In genomic region chr4:38318737-38319455, GRCh38 we compare ENCODE assay signal across 8 cellular contexts.
DNase-seq lines count a peak whose midpoint lies in the region; ATAC-seq and TF ChIP-seq lines count a peak whose summit lies in the region.

No MANE protein-coding gene starts in this region.

- H3K9me3 ChIP-seq in esophagus muscularis mucosa: no peaks in the 10 kb centered on the region
- H3K9me3 ChIP-seq in muscle layer of duodenum (ENCODE audit: control insufficient read depth in 1 of 2, low read length in 2 of 2): no peaks in the 10 kb centered on the region

- 6% methylated on average over 18 of the region's 22 CpGs for WGBS in esophagus muscularis mucosa

- intact Hi-C loops in esophagus muscularis mucosa (cut with DNase I): loop anchor here (2.0 to 10.0 kb wide), 2 partner anchors 140 to 254 kb away; no protein-coding TSS in a partner anchor

- H3K27ac ChIP-seq in esophagus muscularis mucosa (replicated peaks in 1 of 4) (peak overlapping the region; percentile 73 to 85 (median 80)), muscle layer of duodenum (ENCODE audit: low read length) (peak overlapping the region; percentile 99)

- H3K4me1 ChIP-seq in esophagus muscularis mucosa: peaks cover 20 to 40% (median 30%) of the 10 kb centered on the region in 4 donors
- peaks cover 11 to 21% of the 10 kb centered on the region in 2 donors for H3K4me1 ChIP-seq in muscle layer of duodenum (ENCODE audit: control insufficient read depth in 1 of 2, insufficient read depth in 2 of 2, low read length in 2 of 2)

- H3K4me3 Mint-ChIP-seq in activated T-cell treated with anti-CD3 and anti-CD28 coated beads, Interleukin-2, amount 50 U/mL, for 72 hours: peak overlapping the region; percentile 82 to 93
- peak overlapping the region; percentile 63 for H3K4me3 Mint-ChIP-seq in stimulated activated effector memory CD8-positive, alpha-beta T cell treated with anti-CD3 and anti-CD28 coated beads, Interleukin-12 subunit alpha, Interleukin-12 subunit beta, amount 100 ng/mL, for 72 hours

- no peak for TF ChIP-seq EP300 in esophagus muscularis mucosa (IDR thresholded peaks at IDR 0.05)

- H3K9me3 Mint-ChIP-seq in activated T-cell treated with anti-CD3 and anti-CD28 coated beads, Interleukin-2, amount 50 U/mL, for 72 hours: no peaks in the 10 kb centered on the region
- H3K9me3 Mint-ChIP-seq in stimulated activated effector memory CD8-positive, alpha-beta T cell treated with anti-CD3 and anti-CD28 coated beads, Interleukin-12 subunit alpha, Interleukin-12 subunit beta, amount 100 ng/mL, for 72 hours: no peaks in the 10 kb centered on the region

- peak in 2 of 3 experiments; percentile 17 to 22 for TF ChIP-seq CTCF in esophagus muscularis mucosa (IDR thresholded peaks at IDR 0.05)

- ATAC-seq in GM21529 (IDR thresholded peaks at IDR 0.05; ENCODE audit: unreplicated experiment): peak; percentile 89
- peak; percentile 78 to 84 for ATAC-seq in activated T-cell treated with anti-CD3 and anti-CD28 coated beads, Interleukin-2, amount 50 U/mL, for 72 hours (replicated peaks in 1 of 2)
- ATAC-seq in stimulated activated effector memory CD8-positive, alpha-beta T cell treated with anti-CD3 and anti-CD28 coated beads, Interleukin-12 subunit alpha, Interleukin-12 subunit beta, amount 100 ng/mL, for 72 hours: peak; percentile 94

- H3K27me3 ChIP-seq in esophagus muscularis mucosa (no peaks in the 10 kb centered on the region), muscle layer of duodenum (ENCODE audit: low read depth, low read length) (no peaks in the 10 kb centered on the region)

- peaks cover 21% of the 10 kb centered on the region for H3K27me3 Mint-ChIP-seq in activated T-cell treated with anti-CD3 and anti-CD28 coated beads, Interleukin-2, amount 50 U/mL, for 72 hours (ENCODE audit: low read depth)

- no peaks in the 10 kb centered on the region for H3K36me3 ChIP-seq in esophagus muscularis mucosa
- no peaks in the 10 kb centered on the region for H3K36me3 ChIP-seq in muscle layer of duodenum (ENCODE audit: control insufficient read depth in 1 of 2, insufficient read depth in 2 of 2, low read length in 2 of 2)

- DNase-seq in DMS153 (lab: John Stamatoyannopoulos, UW) (peak; percentile 68), HuH-7 (ENCODE audit: low spot score) (peak; percentile 83), OCI-M2 (lab: John Stamatoyannopoulos, UW; ENCODE audit: unreplicated experiment) (peak; percentile 57), esophagus muscularis mucosa (ENCODE audit: extremely low spot score) (peak; percentile 97)
- peak; percentile 76 to 78 for DNase-seq in activated T-cell treated with anti-CD3 and anti-CD28 coated beads, Interleukin-2, amount 50 U/mL, for 72 hours
- peak; percentile 48 to 82 for DNase-seq in stimulated activated effector memory CD8-positive, alpha-beta T cell treated with anti-CD3 and anti-CD28 coated beads, Interleukin-12 subunit alpha, Interleukin-12 subunit beta, amount 100 ng/mL, for 72 hours (ENCODE audit: low spot score in 2 of 2)

- H3K27ac Mint-ChIP-seq in activated T-cell treated with anti-CD3 and anti-CD28 coated beads, Interleukin-2, amount 50 U/mL, for 72 hours: peak overlapping the region; percentile 85
- H3K27ac Mint-ChIP-seq in stimulated activated effector memory CD8-positive, alpha-beta T cell treated with anti-CD3 and anti-CD28 coated beads, Interleukin-12 subunit alpha, Interleukin-12 subunit beta, amount 100 ng/mL, for 72 hours: peak overlapping the region; percentile 81

- peaks cover 76% of the 10 kb centered on the region for H3K4me1 Mint-ChIP-seq in activated T-cell treated with anti-CD3 and anti-CD28 coated beads, Interleukin-2, amount 50 U/mL, for 72 hours (ENCODE audit: low read depth)
- H3K4me1 Mint-ChIP-seq in stimulated activated effector memory CD8-positive, alpha-beta T cell treated with anti-CD3 and anti-CD28 coated beads, Interleukin-12 subunit alpha, Interleukin-12 subunit beta, amount 100 ng/mL, for 72 hours: peaks cover 35% of the 10 kb centered on the region

- no peaks in the 10 kb centered on the region for H3K36me3 Mint-ChIP-seq in activated T-cell treated with anti-CD3 and anti-CD28 coated beads, Interleukin-2, amount 50 U/mL, for 72 hours (ENCODE audit: insufficient read depth in 2 of 2)
- no peaks in the 10 kb centered on the region for H3K36me3 Mint-ChIP-seq in stimulated activated effector memory CD8-positive, alpha-beta T cell treated with anti-CD3 and anti-CD28 coated beads, Interleukin-12 subunit alpha, Interleukin-12 subunit beta, amount 100 ng/mL, for 72 hours

- TF ChIP-seq POLR2A in esophagus muscularis mucosa (IDR thresholded peaks at IDR 0.05; ENCODE audit: low read depth): no peak

- H3K4me3 ChIP-seq in esophagus muscularis mucosa: peak overlapping the region; percentile 29 to 46 (median 38)
- H3K4me3 ChIP-seq in muscle layer of duodenum (ENCODE audit: low read depth in 1 of 2, low read length in 2 of 2): peak overlapping the region; percentile 47 to 54

Comparison
In these comparisons a context has a peak if more than half of its experiments do, and no peak if none do; other contexts are left out.
1. Peak in every context shown above with its lines: DNase-seq, ATAC-seq, H3K4me3 ChIP-seq and H3K27ac ChIP-seq.